In the genomic region with DNA sequence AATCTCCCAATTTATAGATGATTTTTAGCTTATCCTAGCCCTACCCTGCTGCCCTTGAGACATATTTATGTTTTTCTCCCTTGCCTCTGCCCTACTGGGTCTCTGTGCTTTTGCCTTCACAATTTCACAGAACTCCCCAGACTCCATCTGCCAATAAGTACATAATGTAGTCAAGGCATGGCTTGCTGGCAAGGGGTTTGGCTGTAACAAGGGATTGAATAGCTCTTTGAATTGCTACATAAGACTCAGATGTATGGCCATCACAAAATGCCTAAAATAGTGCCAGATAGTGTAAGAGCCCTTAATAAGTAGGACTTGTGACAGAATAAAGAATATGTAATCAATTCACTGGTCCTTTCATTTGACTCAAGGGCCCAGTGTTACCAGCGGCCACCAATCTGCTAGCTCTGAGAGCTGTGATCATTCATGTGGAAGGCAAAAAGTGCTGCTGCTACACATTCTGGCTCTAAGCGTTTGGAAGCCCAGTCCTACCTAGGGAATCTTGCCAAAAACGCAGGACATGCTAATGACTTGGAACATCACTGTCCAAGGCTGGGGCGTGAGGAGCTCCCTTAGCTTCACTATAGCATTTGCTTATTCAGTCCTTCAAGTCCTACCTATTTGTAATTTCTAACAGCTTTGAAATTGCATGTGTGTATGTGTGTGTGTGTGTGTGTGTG, we compare ENCODE assay signal across 23 cellular contexts. TPM values are rescaled to one million over a fixed set of nuclear protein-coding genes. Genes with fewer than 3 reads are reported as not detected.
DNase-seq lines count a peak whose midpoint lies in the region; ATAC-seq and TF ChIP-seq lines count a peak whose summit lies in the region.
"Had no signal": no experiment of that assay in that cellular context is flagged by ENCODE, and none has a peak within 500 bp of the region (broad histone marks: within the 10 kb centered on the region; RNA-seq: fewer than 3 reads in every experiment).

No MANE protein-coding gene starts in this region.

- H3K4me1 Mint-ChIP-seq in WTC11: no peaks in the 10 kb centered on the region
- H3K4me1 Mint-ChIP-seq: stimulated activated effector memory CD8-positive, alpha-beta T cell treated with anti-CD3 and anti-CD28 coated beads, Interleukin-12 subunit alpha, Interleukin-12 subunit beta, amount 100 ng/mL, for 72 hours; T-helper 17 cell had no signal

- no peak overlapping the region for H3K27ac Mint-ChIP-seq in WTC11
- H3K27ac Mint-ChIP-seq: stimulated activated effector memory CD8-positive, alpha-beta T cell treated with anti-CD3 and anti-CD28 coated beads, Interleukin-12 subunit alpha, Interleukin-12 subunit beta, amount 100 ng/mL, for 72 hours; T-helper 17 cell had no signal

- H3K4me3 Mint-ChIP-seq in WTC11: no peak overlapping the region
- H3K4me3 Mint-ChIP-seq: stimulated activated effector memory CD8-positive, alpha-beta T cell treated with anti-CD3 and anti-CD28 coated beads, Interleukin-12 subunit alpha, Interleukin-12 subunit beta, amount 100 ng/mL, for 72 hours; T-helper 17 cell had no signal

- intact Hi-C loops in thyroid gland (cut with DNase I): no loop called here

- no peak overlapping the region for H3K4me3 ChIP-seq in thyroid gland (replicated peaks in 1 of 3)
- H3K4me3 ChIP-seq: SJCRH30 had no signal

- no peaks in the 10 kb centered on the region for H3K4me1 ChIP-seq in thyroid gland
- H3K4me1 ChIP-seq: SJCRH30 had no signal

- H3K36me3 Mint-ChIP-seq in WTC11: no peaks in the 10 kb centered on the region
- H3K36me3 Mint-ChIP-seq: stimulated activated effector memory CD8-positive, alpha-beta T cell treated with anti-CD3 and anti-CD28 coated beads, Interleukin-12 subunit alpha, Interleukin-12 subunit beta, amount 100 ng/mL, for 72 hours had no signal

- CTCF ChIA-PET in WTC11 (lab: Charles Lee): no interaction called here

- TF ChIP-seq POLR2A in thyroid gland (IDR thresholded peaks at IDR 0.05): no peak

- H3K9me3 ChIP-seq in thyroid gland: no peaks in the 10 kb centered on the region
- H3K9me3 ChIP-seq: neutrophil, SJCRH30 had no signal

- TF ChIP-seq CTCF in thyroid gland (IDR thresholded peaks at IDR 0.05) (no peak), WTC11 (IDR thresholded peaks at IDR 0.05) (no peak)

- ATAC-seq in GM19035 (IDR thresholded peaks at IDR 0.05; ENCODE audit: unreplicated experiment): no peak
- ATAC-seq in WTC11: no peak
- ATAC-seq in HG02678 (IDR thresholded peaks at IDR 0.05; ENCODE audit: unreplicated experiment): no peak
- ATAC-seq: HepG2; right cardiac atrium; stimulated activated effector memory CD8-positive, alpha-beta T cell treated with anti-CD3 and anti-CD28 coated beads, Interleukin-12 subunit alpha, Interleukin-12 subunit beta, amount 100 ng/mL, for 72 hours; T-helper 17 cell had no signal

- DNase-seq in NCI-H2081 (lab: John Stamatoyannopoulos, UW) (peak; percentile 33 to 66), NCI-H2081 treated with DMSO at 0.1 percent for 48 hours (lab: John Stamatoyannopoulos, UW) (no peak), amygdala (lab: John Stamatoyannopoulos, UW) (peak in 35 of 56 donors; percentile 4 to 78 (median 39)), hypothalamus (lab: John Stamatoyannopoulos, UW) (peak in 29 of 51 donors; percentile 1 to 70 (median 29)), thyroid gland (peak; percentile 35 to 41), WTC11 (ENCODE audit: low spot score) (no peak)
- DNase-seq: activated CD4-positive, alpha-beta T cell treated with anti-CD3 and anti-CD28 coated beads, Interleukin-2, amount 50 U/mL, for 48 hours; activated naive CD4-positive, alpha-beta T cell treated with anti-CD3 and anti-CD28 coated beads, Interleukin-2, amount 50 U/mL, for 16 hours; activated T-cell treated with anti-CD3 and anti-CD28 coated beads, Interleukin-2, amount 50 U/mL, for 1 hour; MM.1S; right cardiac atrium; SJCRH30; T-helper 17 cell; trophoblast cell had no signal

- 23 to 25% methylated on average over 4 of the region's 4 CpGs for WGBS in thyroid gland, 2 donors

- no peak overlapping the region for H3K27ac ChIP-seq in thyroid gland
- H3K27ac ChIP-seq: C4-2B, neutrophil, SJCRH30, VCaP had no signal

- H3K36me3 ChIP-seq in thyroid gland: no peaks in the 10 kb centered on the region
- H3K36me3 ChIP-seq: neutrophil, SJCRH30 had no signal

- no peaks in the 10 kb centered on the region; the same call in 1 of the 2 replicates for H3K27me3 Mint-ChIP-seq in WTC11 (ENCODE audit: low read depth)
- H3K27me3 Mint-ChIP-seq: T-helper 17 cell had no signal

- H3K9me3 Mint-ChIP-seq in WTC11: no peaks in the 10 kb centered on the region

- H3K27me3 ChIP-seq in thyroid gland: no peaks in the 10 kb centered on the region
- H3K27me3 ChIP-seq: neutrophil, SJCRH30 had no signal

- POLR2A ChIA-PET in WTC11 (lab: Charles Lee): no interaction called here

TF ChIP-seq in WTC11, 78 proteins besides CTCF, POLR2A, EP300 and RAD21:
- TF ChIP-seq, protein P1, sequence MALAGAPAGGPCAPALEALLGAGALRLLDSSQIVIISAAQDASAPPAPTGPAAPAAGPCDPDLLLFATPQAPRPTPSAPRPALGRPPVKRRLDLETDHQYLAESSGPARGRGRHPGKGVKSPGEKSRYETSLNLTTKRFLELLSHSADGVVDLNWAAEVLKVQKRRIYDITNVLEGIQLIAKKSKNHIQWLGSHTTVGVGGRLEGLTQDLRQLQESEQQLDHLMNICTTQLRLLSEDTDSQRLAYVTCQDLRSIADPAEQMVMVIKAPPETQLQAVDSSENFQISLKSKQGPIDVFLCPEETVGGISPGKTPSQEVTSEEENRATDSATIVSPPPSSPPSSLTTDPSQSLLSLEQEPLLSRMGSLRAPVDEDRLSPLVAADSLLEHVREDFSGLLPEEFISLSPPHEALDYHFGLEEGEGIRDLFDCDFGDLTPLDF (CRISPR knock-in tag; IDR thresholded peaks at IDR 0.05): no peak
- TF ChIP-seq, protein P2, sequence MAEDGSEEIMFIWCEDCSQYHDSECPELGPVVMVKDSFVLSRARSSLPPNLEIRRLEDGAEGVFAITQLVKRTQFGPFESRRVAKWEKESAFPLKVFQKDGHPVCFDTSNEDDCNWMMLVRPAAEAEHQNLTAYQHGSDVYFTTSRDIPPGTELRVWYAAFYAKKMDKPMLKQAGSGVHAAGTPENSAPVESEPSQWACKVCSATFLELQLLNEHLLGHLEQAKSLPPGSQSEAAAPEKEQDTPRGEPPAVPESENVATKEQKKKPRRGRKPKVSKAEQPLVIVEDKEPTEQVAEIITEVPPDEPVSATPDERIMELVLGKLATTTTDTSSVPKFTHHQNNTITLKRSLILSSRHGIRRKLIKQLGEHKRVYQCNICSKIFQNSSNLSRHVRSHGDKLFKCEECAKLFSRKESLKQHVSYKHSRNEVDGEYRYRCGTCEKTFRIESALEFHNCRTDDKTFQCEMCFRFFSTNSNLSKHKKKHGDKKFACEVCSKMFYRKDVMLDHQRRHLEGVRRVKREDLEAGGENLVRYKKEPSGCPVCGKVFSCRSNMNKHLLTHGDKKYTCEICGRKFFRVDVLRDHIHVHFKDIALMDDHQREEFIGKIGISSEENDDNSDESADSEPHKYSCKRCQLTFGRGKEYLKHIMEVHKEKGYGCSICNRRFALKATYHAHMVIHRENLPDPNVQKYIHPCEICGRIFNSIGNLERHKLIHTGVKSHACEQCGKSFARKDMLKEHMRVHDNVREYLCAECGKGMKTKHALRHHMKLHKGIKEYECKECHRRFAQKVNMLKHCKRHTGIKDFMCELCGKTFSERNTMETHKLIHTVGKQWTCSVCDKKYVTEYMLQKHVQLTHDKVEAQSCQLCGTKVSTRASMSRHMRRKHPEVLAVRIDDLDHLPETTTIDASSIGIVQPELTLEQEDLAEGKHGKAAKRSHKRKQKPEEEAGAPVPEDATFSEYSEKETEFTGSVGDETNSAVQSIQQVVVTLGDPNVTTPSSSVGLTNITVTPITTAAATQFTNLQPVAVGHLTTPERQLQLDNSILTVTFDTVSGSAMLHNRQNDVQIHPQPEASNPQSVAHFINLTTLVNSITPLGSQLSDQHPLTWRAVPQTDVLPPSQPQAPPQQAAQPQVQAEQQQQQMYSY (CRISPR knock-in tag; IDR thresholded peaks at IDR 0.05): no peak
- TF ChIP-seq TCF7 (CRISPR knock-in tag; IDR thresholded peaks at IDR 0.05; ENCODE audit: low read depth) (no peak), JAZF1 (CRISPR knock-in tag; IDR thresholded peaks at IDR 0.05) (no peak), ZNF416 (CRISPR knock-in tag; IDR thresholded peaks at IDR 0.05) (no peak)
- TF ChIP-seq, protein P3, sequence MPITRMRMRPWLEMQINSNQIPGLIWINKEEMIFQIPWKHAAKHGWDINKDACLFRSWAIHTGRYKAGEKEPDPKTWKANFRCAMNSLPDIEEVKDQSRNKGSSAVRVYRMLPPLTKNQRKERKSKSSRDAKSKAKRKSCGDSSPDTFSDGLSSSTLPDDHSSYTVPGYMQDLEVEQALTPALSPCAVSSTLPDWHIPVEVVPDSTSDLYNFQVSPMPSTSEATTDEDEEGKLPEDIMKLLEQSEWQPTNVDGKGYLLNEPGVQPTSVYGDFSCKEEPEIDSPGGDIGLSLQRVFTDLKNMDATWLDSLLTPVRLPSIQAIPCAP (CRISPR knock-in tag; IDR thresholded peaks at IDR 0.05): no peak

RNA-seq across cellular contexts. Expression of a gene that starts 20.5 kb away (rescaled TPM):
- total RNA-seq in thyroid gland (not detected), WTC11 (2021) (0.46 to 0.90 TPM (median 0.60 TPM) in 3 replicates)
- total RNA-seq: fibroblast of villous mesenchyme, HepG2, NCI-H460, right cardiac atrium, SJCRH30, T-helper 17 cell had no signal

Comparison
In these comparisons a context has a peak if more than half of its experiments do, and no peak if none do; other contexts are left out.
1. DNase-seq: peak in NCI-H2081 (2 of 2), amygdala (35 of 56), hypothalamus (29 of 51) and thyroid gland (2 of 2); none in NCI-H2081 treated with DMSO at 0.1 percent for 48 hours (single experiment) and WTC11 (single experiment).